In the genomic region with DNA sequence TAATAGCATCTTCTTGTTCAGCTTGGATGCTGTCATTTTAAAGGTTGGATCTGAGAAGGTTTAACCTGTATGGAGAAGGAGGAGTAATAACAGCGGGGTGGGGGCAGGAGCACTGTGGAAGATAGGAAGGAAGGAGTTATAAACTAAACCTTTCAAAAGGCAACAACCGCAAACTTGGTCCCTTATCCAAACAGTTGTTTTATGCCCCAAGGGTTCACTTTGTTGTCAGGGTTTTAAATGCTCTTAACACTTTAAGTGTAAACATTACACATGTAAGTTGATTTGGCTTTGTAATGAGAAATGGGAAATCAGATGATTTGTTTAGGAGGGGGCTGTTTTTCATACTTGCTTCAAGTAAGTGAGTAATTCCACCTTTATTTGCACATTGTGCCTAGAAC, we compare ENCODE assay signal across 20 cellular contexts. TPM values are rescaled to one million over a fixed set of nuclear protein-coding genes. Genes with fewer than 3 reads are reported as not detected.
DNase-seq lines count a peak whose midpoint lies in the region; ATAC-seq, FAIRE-seq and TF ChIP-seq lines count a peak whose summit lies in the region.
"Had no signal": no experiment of that assay in that cellular context is flagged by ENCODE, and none has a peak within 500 bp of the region (broad histone marks: within the 10 kb centered on the region; RNA-seq: fewer than 3 reads in every experiment).

No MANE protein-coding gene starts in this region.

- no peaks in the 10 kb centered on the region for H3K27me3 ChIP-seq in A673 (replicated peaks; ENCODE audit: insufficient read depth, low read depth, low read length, poor library complexity)
- H3K27me3 ChIP-seq in astrocyte (ENCODE audit: insufficient read depth, low read length) = peaks cover 9% of the 10 kb centered on the region
- H3K27me3 ChIP-seq in neural progenitor cell = peaks cover 51% of the 10 kb centered on the region
- peaks cover 18% of the 10 kb centered on the region for H3K27me3 ChIP-seq in effector memory CD4-positive, alpha-beta T cell (replicated peaks; ENCODE audit: control insufficient read depth, insufficient read depth, low read length, poor library complexity, severe bottlenecking)

- H3K4me1 Mint-ChIP-seq in astrocyte (ENCODE audit: low read depth, unreplicated experiment) (no peaks in the 10 kb centered on the region), neural progenitor cell (peaks cover 43% of the 10 kb centered on the region)

- H3K27ac Mint-ChIP-seq in astrocyte (ENCODE audit: unreplicated experiment) = no peak overlapping the region
- H3K27ac Mint-ChIP-seq in neural progenitor cell = no peak overlapping the region
- H3K27ac Mint-ChIP-seq: B cell; CD4-positive, alpha-beta T cell had no signal

- TSS peak; percentile 45 for BruUV-seq in A673 (replicated peaks; lab: Mats Ljungman, UMichigan)

- H3K9me3 ChIP-seq in A673 (ENCODE audit: low read depth, low read length, poor library complexity, severe bottlenecking) (no peaks in the 10 kb centered on the region), astrocyte (ENCODE audit: insufficient read depth, low read depth, low read length) (no peaks in the 10 kb centered on the region), neural progenitor cell (ENCODE audit: low read depth) (no peaks in the 10 kb centered on the region)
- no peaks in the 10 kb centered on the region for H3K9me3 ChIP-seq in effector memory CD4-positive, alpha-beta T cell (ENCODE audit: control insufficient read depth, low read length)

- POLR2A ChIA-PET in A673 (lab: Charles Lee; ENCODE audit: low non-redundant PET) = no interaction called here

- TF ChIP-seq CTCF in A673 (conservative IDR thresholded peaks at IDR 0.05; ENCODE audit: low read depth, low read length) (no peak), astrocyte (IDR thresholded peaks at IDR 0.05; ENCODE audit: insufficient read depth, low read depth, low read length) (no peak), neural progenitor cell (IDR thresholded peaks at IDR 0.05) (no peak)

- peaks cover 24% of the 10 kb centered on the region for H3F3A ChIP-seq in neural progenitor cell (ENCODE audit: low read depth)

- CTCF ChIA-PET in A673 (lab: Charles Lee) = no interaction called here

- H3K27me3 Mint-ChIP-seq in astrocyte (ENCODE audit: low read depth, unreplicated experiment) (peaks cover 3% of the 10 kb centered on the region), neural progenitor cell (ENCODE audit: insufficient read depth, low read depth) (peaks cover 10% of the 10 kb centered on the region)

- DNase-seq in A673 (ENCODE audit: low spot score) (peak; percentile 84), M059J (ENCODE audit: low read depth) (peak; percentile 22), astrocyte (ENCODE audit: low read depth) (no peak), neural progenitor cell (ENCODE audit: low spot score) (no peak), NCI-H524 (lab: John Stamatoyannopoulos, UW) (no peak)
- DNase-seq in effector memory CD4-positive, alpha-beta T cell = no peak
- DNase-seq: ACHN; Calu3; CD4-positive, alpha-beta T cell; DND-41; GF-D8; HCEC 1CT; Karpas-422; NCI-H2081 treated with DMSO at 0.1 percent for 48 hours; NCI-H2227 treated with DMSO at 0.1 percent for 48 hours; NCI-H82; SHP77 treated with DMSO at 0.1 percent for 48 hours had no signal

- H3K4me1 ChIP-seq in A673 (ENCODE audit: insufficient read depth, low read length, poor library complexity, severe bottlenecking) = peaks cover 67% of the 10 kb centered on the region
- H3K4me1 ChIP-seq in astrocyte (ENCODE audit: insufficient read depth, low read length) = peaks cover 13% of the 10 kb centered on the region
- H3K4me1 ChIP-seq in neural progenitor cell = peaks cover 13% of the 10 kb centered on the region
- H3K4me1 ChIP-seq in effector memory CD4-positive, alpha-beta T cell (ENCODE audit: control insufficient read depth, insufficient read depth, low read length, poor library complexity, severe bottlenecking) = peaks cover 4% of the 10 kb centered on the region

- intact Hi-C loops in A673 (cut with micrococcal nuclease; ENCODE audit: unreplicated experiment) = loop anchor here (2.0 to 10.0 kb wide), 5 partner anchors 45 to 851 kb away; no protein-coding TSS in a partner anchor

- no peak for FAIRE-seq in astrocyte (lab: Jason Lieb, UNC)
- FAIRE-seq: GM19239 had no signal

- no peak overlapping the region for H2AFZ ChIP-seq in astrocyte (ENCODE audit: low read depth, low read length)
- H2AFZ ChIP-seq in neural progenitor cell (replicated peaks) = no peak overlapping the region

- H3K27ac ChIP-seq in A673 (ENCODE audit: low read depth, low read length, poor library complexity, severe bottlenecking) = peak overlapping the region; percentile 93
- no peak overlapping the region for H3K27ac ChIP-seq in astrocyte (ENCODE audit: low read depth, low read length)
- H3K27ac ChIP-seq in neural progenitor cell = no peak overlapping the region
- no peak overlapping the region for H3K27ac ChIP-seq in effector memory CD4-positive, alpha-beta T cell (ENCODE audit: insufficient read depth, low read length, poor library complexity, severe bottlenecking)

- no peak for ATAC-seq in HG03108 (IDR thresholded peaks at IDR 0.05; ENCODE audit: unreplicated experiment)

- H3K4me2 ChIP-seq in astrocyte (ENCODE audit: low read length) (peak overlapping the region; percentile 17), neural progenitor cell (no peak overlapping the region)

- peaks cover 35% of the 10 kb centered on the region for H3K79me2 ChIP-seq in astrocyte (ENCODE audit: insufficient read depth, low read length)
- H3K79me2 ChIP-seq in neural progenitor cell (ENCODE audit: low read depth) = no peaks in the 10 kb centered on the region

- H3K36me3 ChIP-seq in A673 (ENCODE audit: insufficient read depth, low read length, poor library complexity, severe bottlenecking) (no peaks in the 10 kb centered on the region), astrocyte (ENCODE audit: insufficient read depth, low read length) (no peaks in the 10 kb centered on the region), neural progenitor cell (no peaks in the 10 kb centered on the region)
- no peaks in the 10 kb centered on the region for H3K36me3 ChIP-seq in effector memory CD4-positive, alpha-beta T cell (ENCODE audit: control insufficient read depth, insufficient read depth, low read length)

- no peak overlapping the region for H3K4me3 Mint-ChIP-seq in astrocyte (ENCODE audit: unreplicated experiment)
- H3K4me3 Mint-ChIP-seq in neural progenitor cell = peak overlapping the region; percentile 62
- H3K4me3 Mint-ChIP-seq: B cell had no signal

- H3K4me3 ChIP-seq in A673 (ENCODE audit: low read depth, low read length, poor library complexity, severe bottlenecking) = peak overlapping the region; percentile 17
- H3K4me3 ChIP-seq in astrocyte (ENCODE audit: insufficient read depth, low read depth, low read length) = no peak overlapping the region
- no peak overlapping the region for H3K4me3 ChIP-seq in neural progenitor cell
- no peak overlapping the region for H3K4me3 ChIP-seq in effector memory CD4-positive, alpha-beta T cell (ENCODE audit: insufficient read depth, low read depth, low read length, poor library complexity, severe bottlenecking)

- H3K36me3 Mint-ChIP-seq in astrocyte (ENCODE audit: low read depth, unreplicated experiment) = no peaks in the 10 kb centered on the region
- H3K36me3 Mint-ChIP-seq in neural progenitor cell = peaks cover 2% of the 10 kb centered on the region

- H3K9ac ChIP-seq in astrocyte (ENCODE audit: low read length) = no peak overlapping the region
- H3K9ac ChIP-seq in neural progenitor cell = no peak overlapping the region

- no peaks in the 10 kb centered on the region for H3K9me3 Mint-ChIP-seq in astrocyte (ENCODE audit: unreplicated experiment)
- H3K9me3 Mint-ChIP-seq in neural progenitor cell = no peaks in the 10 kb centered on the region
- H3K9me3 Mint-ChIP-seq: CD4-positive, alpha-beta T cell had no signal

- peaks cover 10% of the 10 kb centered on the region for H4K20me1 ChIP-seq in astrocyte (ENCODE audit: insufficient read depth, low read length)
- peaks cover 12% of the 10 kb centered on the region for H4K20me1 ChIP-seq in neural progenitor cell (ENCODE audit: low read depth)

RNA-seq across cellular contexts. Expression of a gene that starts 3.0 kb away (rescaled TPM):
- total RNA-seq in A673 (2021) (15.6 and 16.5 TPM in 2 replicates), astrocyte (2.2 and 2.6 TPM in 2 replicates), neural progenitor cell (ENCODE audit: low replicate concordance) (0.25 TPM in 1 of 2 replicates, not detected in the other)
- total RNA-seq in M059J (2014; rRNA removed; shearing (Covaris generic)) = 1.2 and 2.7 TPM in 2 replicates
- total RNA-seq: B cell; Calu3; CD4-positive, alpha-beta T cell had no signal

Comparison
In these comparisons a context has a peak if more than half of its experiments do, and no peak if none do; other contexts are left out.
1. DNase-seq: peak in A673 (single experiment) and M059J (single experiment); none in astrocyte (single experiment), neural progenitor cell (single experiment), NCI-H524 (0 of 2) and effector memory CD4-positive, alpha-beta T cell (0 of 3).